Comparison of ENCODE assay signal across 1 cellular context in the genomic region with DNA sequence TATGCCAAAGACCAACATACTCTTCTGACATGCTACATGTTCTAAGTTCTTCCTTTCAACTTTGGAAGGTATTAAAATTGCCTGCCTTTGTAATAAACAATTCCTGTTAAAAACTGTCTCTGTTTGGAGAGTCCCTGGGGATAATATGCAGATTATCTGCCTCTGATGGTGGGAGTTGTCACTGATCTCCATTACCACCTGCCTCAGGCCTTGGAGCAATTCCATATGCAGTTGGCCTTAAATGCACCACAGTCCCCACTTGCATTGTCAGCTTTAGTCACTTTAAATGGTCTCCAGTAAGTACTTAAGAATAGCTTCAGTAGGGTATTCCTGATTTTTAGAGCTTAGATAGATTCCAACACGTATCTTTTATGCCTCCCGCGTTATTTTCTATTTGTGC.
TF ChIP-seq lines count a peak whose summit lies in the region.

No MANE protein-coding gene starts in this region.

TF ChIP-seq in WTC11, 78 proteins besides CTCF, POLR2A, EP300 and RAD21 (continued from another document):
- TF ChIP-seq, protein P1, sequence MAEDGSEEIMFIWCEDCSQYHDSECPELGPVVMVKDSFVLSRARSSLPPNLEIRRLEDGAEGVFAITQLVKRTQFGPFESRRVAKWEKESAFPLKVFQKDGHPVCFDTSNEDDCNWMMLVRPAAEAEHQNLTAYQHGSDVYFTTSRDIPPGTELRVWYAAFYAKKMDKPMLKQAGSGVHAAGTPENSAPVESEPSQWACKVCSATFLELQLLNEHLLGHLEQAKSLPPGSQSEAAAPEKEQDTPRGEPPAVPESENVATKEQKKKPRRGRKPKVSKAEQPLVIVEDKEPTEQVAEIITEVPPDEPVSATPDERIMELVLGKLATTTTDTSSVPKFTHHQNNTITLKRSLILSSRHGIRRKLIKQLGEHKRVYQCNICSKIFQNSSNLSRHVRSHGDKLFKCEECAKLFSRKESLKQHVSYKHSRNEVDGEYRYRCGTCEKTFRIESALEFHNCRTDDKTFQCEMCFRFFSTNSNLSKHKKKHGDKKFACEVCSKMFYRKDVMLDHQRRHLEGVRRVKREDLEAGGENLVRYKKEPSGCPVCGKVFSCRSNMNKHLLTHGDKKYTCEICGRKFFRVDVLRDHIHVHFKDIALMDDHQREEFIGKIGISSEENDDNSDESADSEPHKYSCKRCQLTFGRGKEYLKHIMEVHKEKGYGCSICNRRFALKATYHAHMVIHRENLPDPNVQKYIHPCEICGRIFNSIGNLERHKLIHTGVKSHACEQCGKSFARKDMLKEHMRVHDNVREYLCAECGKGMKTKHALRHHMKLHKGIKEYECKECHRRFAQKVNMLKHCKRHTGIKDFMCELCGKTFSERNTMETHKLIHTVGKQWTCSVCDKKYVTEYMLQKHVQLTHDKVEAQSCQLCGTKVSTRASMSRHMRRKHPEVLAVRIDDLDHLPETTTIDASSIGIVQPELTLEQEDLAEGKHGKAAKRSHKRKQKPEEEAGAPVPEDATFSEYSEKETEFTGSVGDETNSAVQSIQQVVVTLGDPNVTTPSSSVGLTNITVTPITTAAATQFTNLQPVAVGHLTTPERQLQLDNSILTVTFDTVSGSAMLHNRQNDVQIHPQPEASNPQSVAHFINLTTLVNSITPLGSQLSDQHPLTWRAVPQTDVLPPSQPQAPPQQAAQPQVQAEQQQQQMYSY (CRISPR knock-in tag; IDR thresholded peaks at IDR 0.05), result no peak
- TF ChIP-seq ZNF396 (CRISPR knock-in tag; IDR thresholded peaks at IDR 0.05; ENCODE audit: borderline replicate concordance) (no peak), ZNF138 (CRISPR knock-in tag; conservative IDR thresholded peaks at IDR 0.05) (no peak), ATF1 (CRISPR knock-in tag; IDR thresholded peaks at IDR 0.05) (no peak), ZNF263 (CRISPR knock-in tag; IDR thresholded peaks at IDR 0.05; ENCODE audit: low read depth) (no peak), EMX1 (CRISPR knock-in tag; IDR thresholded peaks at IDR 0.05) (no peak), CBFB (CRISPR knock-in tag; IDR thresholded peaks at IDR 0.05; ENCODE audit: low read depth) (no peak), FOXJ3 (CRISPR knock-in tag; IDR thresholded peaks at IDR 0.05; ENCODE audit: borderline replicate concordance) (no peak)
- TF ChIP-seq, protein P2, sequence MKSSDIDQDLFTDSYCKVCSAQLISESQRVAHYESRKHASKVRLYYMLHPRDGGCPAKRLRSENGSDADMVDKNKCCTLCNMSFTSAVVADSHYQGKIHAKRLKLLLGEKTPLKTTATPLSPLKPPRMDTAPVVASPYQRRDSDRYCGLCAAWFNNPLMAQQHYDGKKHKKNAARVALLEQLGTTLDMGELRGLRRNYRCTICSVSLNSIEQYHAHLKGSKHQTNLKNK (CRISPR knock-in tag; IDR thresholded peaks at IDR 0.05), result no peak
- TF ChIP-seq, protein P3, sequence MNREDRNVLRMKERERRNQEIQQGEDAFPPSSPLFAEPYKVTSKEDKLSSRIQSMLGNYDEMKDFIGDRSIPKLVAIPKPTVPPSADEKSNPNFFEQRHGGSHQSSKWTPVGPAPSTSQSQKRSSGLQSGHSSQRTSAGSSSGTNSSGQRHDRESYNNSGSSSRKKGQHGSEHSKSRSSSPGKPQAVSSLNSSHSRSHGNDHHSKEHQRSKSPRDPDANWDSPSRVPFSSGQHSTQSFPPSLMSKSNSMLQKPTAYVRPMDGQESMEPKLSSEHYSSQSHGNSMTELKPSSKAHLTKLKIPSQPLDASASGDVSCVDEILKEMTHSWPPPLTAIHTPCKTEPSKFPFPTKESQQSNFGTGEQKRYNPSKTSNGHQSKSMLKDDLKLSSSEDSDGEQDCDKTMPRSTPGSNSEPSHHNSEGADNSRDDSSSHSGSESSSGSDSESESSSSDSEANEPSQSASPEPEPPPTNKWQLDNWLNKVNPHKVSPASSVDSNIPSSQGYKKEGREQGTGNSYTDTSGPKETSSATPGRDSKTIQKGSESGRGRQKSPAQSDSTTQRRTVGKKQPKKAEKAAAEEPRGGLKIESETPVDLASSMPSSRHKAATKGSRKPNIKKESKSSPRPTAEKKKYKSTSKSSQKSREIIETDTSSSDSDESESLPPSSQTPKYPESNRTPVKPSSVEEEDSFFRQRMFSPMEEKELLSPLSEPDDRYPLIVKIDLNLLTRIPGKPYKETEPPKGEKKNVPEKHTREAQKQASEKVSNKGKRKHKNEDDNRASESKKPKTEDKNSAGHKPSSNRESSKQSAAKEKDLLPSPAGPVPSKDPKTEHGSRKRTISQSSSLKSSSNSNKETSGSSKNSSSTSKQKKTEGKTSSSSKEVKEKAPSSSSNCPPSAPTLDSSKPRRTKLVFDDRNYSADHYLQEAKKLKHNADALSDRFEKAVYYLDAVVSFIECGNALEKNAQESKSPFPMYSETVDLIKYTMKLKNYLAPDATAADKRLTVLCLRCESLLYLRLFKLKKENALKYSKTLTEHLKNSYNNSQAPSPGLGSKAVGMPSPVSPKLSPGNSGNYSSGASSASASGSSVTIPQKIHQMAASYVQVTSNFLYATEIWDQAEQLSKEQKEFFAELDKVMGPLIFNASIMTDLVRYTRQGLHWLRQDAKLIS (CRISPR knock-in tag; IDR thresholded peaks at IDR 0.05; ENCODE audit: borderline replicate concordance), result no peak
